Comparison of ENCODE assay signal across 22 cellular contexts in the genomic region with DNA sequence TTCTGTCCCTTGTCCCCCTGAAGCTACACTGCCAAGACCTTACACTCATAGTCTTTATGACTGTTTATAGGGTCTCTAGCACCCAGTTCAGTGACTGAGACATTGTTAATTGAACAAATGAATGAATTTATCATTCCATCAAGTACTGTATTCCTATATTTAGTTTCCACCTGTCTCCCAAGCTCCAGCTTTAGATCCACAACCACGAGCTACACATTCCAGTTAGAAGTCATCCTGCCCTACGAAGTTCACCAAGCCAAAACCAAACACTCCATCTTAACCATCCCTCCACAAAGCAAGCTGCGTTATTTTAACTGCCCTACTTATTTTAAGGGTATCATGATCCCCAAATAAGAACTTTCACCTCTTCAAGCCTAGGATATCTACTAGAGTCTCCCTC.
"Had no signal": no experiment of that assay in that cellular context is flagged by ENCODE, and none has a peak within 500 bp of the region (broad histone marks: within the 10 kb centered on the region; RNA-seq: fewer than 3 reads in every experiment).

No MANE protein-coding gene starts in this region.

- H3K4me1 Mint-ChIP-seq: memory B cell had no signal

- DNase-seq: activated CD4-positive, CD25-positive, alpha-beta regulatory T cell treated with anti-CD3 and anti-CD28 coated beads, Interleukin-2, amount 50 U/mL, for 72 hours; activated T-cell treated with anti-CD3 and anti-CD28 coated beads, Interleukin-2, amount 50 U/mL, for 1 hour; aorta; effector CD4-positive, alpha-beta T cell; foreskin melanocyte; glutamatergic neuron; hippocampal formation; left cardiac atrium; mucosa of descending colon; naive thymus-derived CD4-positive, alpha-beta T cell; retina; sigmoid colon; stimulated activated CD4-positive, alpha-beta T cell treated with anti-CD3 and anti-CD28 coated beads, Interleukin-4, amount 100 ng/mL, for 1 hour; stimulated activated naive CD8-positive, alpha-beta T cell treated with anti-CD3 and anti-CD28 coated beads, Interleukin-15, Interleukin-2, amounts not matched to agents 100 U/mL and 50 U/mL, for 24 hours; T-helper 1 cell; thyroid gland; WERI-Rb-1 had no signal

- H3K27ac ChIP-seq: sigmoid colon, thyroid gland, WERI-Rb-1 had no signal

- H3K27me3 ChIP-seq: sigmoid colon, thyroid gland had no signal

- H3K4me3 Mint-ChIP-seq: brain; dendritic cell treated with granulocyte-macrophage colony-stimulating factor and Interleukin-4, amounts not matched to agents 40 ng/mL and 50 ng/mL, for 4 days; memory B cell; naive thymus-derived CD4-positive, alpha-beta T cell; neural crest cell had no signal

- H3K36me3 Mint-ChIP-seq: memory B cell had no signal

- H3K4me1 ChIP-seq: thyroid gland had no signal

- H3K4me3 ChIP-seq: mucosa of descending colon, sigmoid colon, thyroid gland had no signal

- ATAC-seq: activated naive CD4-positive, alpha-beta T cell treated with anti-CD3 and anti-CD28 coated beads, Interleukin-2, amount 50 U/mL, for 72 hours; left cardiac atrium; mucosa of descending colon; stimulated activated naive CD8-positive, alpha-beta T cell treated with anti-CD3 and anti-CD28 coated beads, Interleukin-15, Interleukin-2, amounts not matched to agents 100 U/mL and 50 U/mL, for 24 hours had no signal

- H3K9me3 Mint-ChIP-seq: activated naive CD4-positive, alpha-beta T cell treated with anti-CD3 and anti-CD28 coated beads, Interleukin-2, amount 50 U/mL, for 72 hours; dendritic cell treated with granulocyte-macrophage colony-stimulating factor and Interleukin-4, amounts not matched to agents 40 ng/mL and 50 ng/mL, for 4 days; memory B cell; neural crest cell had no signal

- H3K36me3 ChIP-seq: sigmoid colon, thyroid gland, WERI-Rb-1 had no signal

- H3K9me3 ChIP-seq: mucosa of descending colon, sigmoid colon, thyroid gland had no signal

- H3K27ac Mint-ChIP-seq: activated naive CD4-positive, alpha-beta T cell treated with anti-CD3 and anti-CD28 coated beads, Interleukin-2, amount 50 U/mL, for 72 hours; brain; dendritic cell treated with granulocyte-macrophage colony-stimulating factor and Interleukin-4, amounts not matched to agents 40 ng/mL and 50 ng/mL, for 4 days; memory B cell; naive thymus-derived CD4-positive, alpha-beta T cell had no signal

- H3K27me3 Mint-ChIP-seq: brain; dendritic cell treated with granulocyte-macrophage colony-stimulating factor and Interleukin-4, amounts not matched to agents 40 ng/mL and 50 ng/mL, for 4 days; naive thymus-derived CD4-positive, alpha-beta T cell had no signal
